21 cellular contexts compared by ENCODE assay signal in genomic region chr6:167652701-167653095, GRCh38.
DNase-seq lines count a peak whose midpoint lies in the region; ATAC-seq and TF ChIP-seq lines count a peak whose summit lies in the region.
"Had no signal": no experiment of that assay in that cellular context is flagged by ENCODE, and none has a peak within 500 bp of the region (broad histone marks: within the 10 kb centered on the region; RNA-seq: fewer than 3 reads in every experiment).

No MANE protein-coding gene starts in this region.

- no peak overlapping the region for H3K27ac ChIP-seq in BLaER1 treated with 17β-estradiol and CSF1 and Interleukin-3, amounts not matched to agents 10 nM and 100 nM
- H3K27ac ChIP-seq in H9 (ENCODE audit: insufficient read length, low read depth, low read length): no peak overlapping the region
- no peak overlapping the region for H3K27ac ChIP-seq in neural progenitor cell
- H3K27ac ChIP-seq: thyroid gland had no signal

- peaks cover 13% of the 10 kb centered on the region for H3F3A ChIP-seq in neural progenitor cell (ENCODE audit: low read depth)

- no peaks in the 10 kb centered on the region for H3K23me2 ChIP-seq in H9 (ENCODE audit: insufficient read length, low read depth, low read length, poor library complexity, severe bottlenecking)

- H3K9me3 Mint-ChIP-seq in H9: no peaks in the 10 kb centered on the region
- H3K9me3 Mint-ChIP-seq in chondrocyte (ENCODE audit: low read depth): no peaks in the 10 kb centered on the region
- peaks cover 5% of the 10 kb centered on the region for H3K9me3 Mint-ChIP-seq in neural progenitor cell
- H3K9me3 Mint-ChIP-seq in effector memory CD8-positive, alpha-beta T cell: no peaks in the 10 kb centered on the region
- H3K9me3 Mint-ChIP-seq: activated CD4-positive, alpha-beta memory T cell treated with anti-CD3 and anti-CD28 coated beads, Interleukin-2, amount 10 ng/mL, durations not matched to agents 7 days and 5 days; activated T-cell treated with anti-CD3 and anti-CD28 coated beads, Interleukin-2, amount 50 U/mL, for 4 hours; CD8-positive, alpha-beta T cell; mesothelial cell of epicardium; T-cell had no signal

- peak; percentile 50 for DNase-seq in H9
- peak; percentile 84 for DNase-seq in chondrocyte (ENCODE audit: low spot score)
- no peak for DNase-seq in neural progenitor cell (ENCODE audit: low spot score)
- no peak for DNase-seq in activated CD4-positive, CD25-positive, alpha-beta regulatory T cell (lab: John Stamatoyannopoulos, UW)
- DNase-seq in effector memory CD8-positive, alpha-beta T cell: no peak
- DNase-seq in BE2C: no peak
- DNase-seq: activated CD4-positive, alpha-beta memory T cell treated with anti-CD3 and anti-CD28 coated beads, Interleukin-2, amount 10 ng/mL, durations not matched to agents 7 days and 5 days; activated T-cell treated with anti-CD3 and anti-CD28 coated beads, Interleukin-2, amount 50 U/mL, for 4 hours; CD8-positive, alpha-beta T cell; DMS79 treated with DMSO at 0.1 percent for 48 hours; hypothalamus; left cardiac atrium; NCI-H146; NCI-H748 treated with DMSO at 0.1 percent for 48 hours; SHP77 treated with DMSO at 0.1 percent for 48 hours; T-cell; thyroid gland had no signal

- no peaks in the 10 kb centered on the region for H3K36me3 ChIP-seq in BLaER1 treated with 17β-estradiol and CSF1 and Interleukin-3, amounts not matched to agents 10 nM and 100 nM
- H3K36me3 ChIP-seq in neural progenitor cell (no peaks in the 10 kb centered on the region), BE2C (no peaks in the 10 kb centered on the region)
- H3K36me3 ChIP-seq: thyroid gland had no signal

- ATAC-seq in HG02970 (IDR thresholded peaks at IDR 0.05; ENCODE audit: low FRiP score, unreplicated experiment): no peak
- ATAC-seq in effector memory CD8-positive, alpha-beta T cell (replicated peaks): no peak
- ATAC-seq: activated T-cell treated with anti-CD3 and anti-CD28 coated beads, Interleukin-2, amount 50 U/mL, for 4 hours; CD8-positive, alpha-beta T cell; T-cell had no signal

- H4K20me1 ChIP-seq in BLaER1 treated with 17β-estradiol and CSF1 and Interleukin-3, amounts not matched to agents 10 nM and 100 nM: no peaks in the 10 kb centered on the region
- H4K20me1 ChIP-seq in H9 (ENCODE audit: control insufficient read depth, insufficient read depth, insufficient read length) (no peaks in the 10 kb centered on the region), neural progenitor cell (ENCODE audit: low read depth) (no peaks in the 10 kb centered on the region)

- no peak overlapping the region for H4K5ac ChIP-seq in H9 (ENCODE audit: insufficient read length, low read depth, low read length)

- H3K79me2 ChIP-seq in H9 (ENCODE audit: insufficient read depth, low read length) (no peaks in the 10 kb centered on the region), neural progenitor cell (ENCODE audit: low read depth) (no peaks in the 10 kb centered on the region)

- H3K4ac ChIP-seq in H9 (ENCODE audit: low read depth, low read length): no peak overlapping the region

- H2BK5ac ChIP-seq in H9 (ENCODE audit: insufficient read length, low read length): no peak overlapping the region

- no peak overlapping the region for H3K23ac ChIP-seq in H9 (ENCODE audit: insufficient read length, low read depth, low read length)

- H2BK20ac ChIP-seq in H9 (ENCODE audit: low read depth, low read length, poor library complexity, severe bottlenecking): no peak overlapping the region

- no peak overlapping the region for H3K4me3 ChIP-seq in BLaER1 treated with 17β-estradiol and CSF1 and Interleukin-3, amounts not matched to agents 10 nM and 100 nM
- no peak overlapping the region for H3K4me3 ChIP-seq in neural progenitor cell
- no peak overlapping the region for H3K4me3 ChIP-seq in BE2C (ENCODE audit: low read depth, low read length)
- H3K4me3 ChIP-seq: thyroid gland had no signal

- H3K36me3 Mint-ChIP-seq in H9 (ENCODE audit: insufficient read depth in 1 of 3, low read depth in 3 of 3) (no peaks in the 10 kb centered on the region; a peak in 1 of 7 replicates), chondrocyte (ENCODE audit: low read depth) (peaks cover 2% of the 10 kb centered on the region), neural progenitor cell (no peaks in the 10 kb centered on the region)
- no peaks in the 10 kb centered on the region for H3K36me3 Mint-ChIP-seq in effector memory CD8-positive, alpha-beta T cell (ENCODE audit: insufficient read depth)
- H3K36me3 Mint-ChIP-seq: activated naive CD8-positive, alpha-beta T cell; CD8-positive, alpha-beta T cell; mesothelial cell of epicardium; T-cell had no signal

- no peak overlapping the region for H3K27ac Mint-ChIP-seq in H9
- no peak overlapping the region for H3K27ac Mint-ChIP-seq in chondrocyte (ENCODE audit: unreplicated experiment)
- H3K27ac Mint-ChIP-seq in neural progenitor cell: no peak overlapping the region
- H3K27ac Mint-ChIP-seq in effector memory CD8-positive, alpha-beta T cell: no peak overlapping the region
- H3K27ac Mint-ChIP-seq: activated CD4-positive, alpha-beta memory T cell treated with anti-CD3 and anti-CD28 coated beads, Interleukin-2, amount 10 ng/mL, durations not matched to agents 7 days and 5 days; activated naive CD8-positive, alpha-beta T cell; CD8-positive, alpha-beta T cell; mesothelial cell of epicardium; T-cell had no signal

- H2BK15ac ChIP-seq in H9 (ENCODE audit: low read depth, low read length): no peak overlapping the region

- no peak overlapping the region for H3K14ac ChIP-seq in H9 (ENCODE audit: insufficient read depth, low read length)

- no peak overlapping the region for H4K8ac ChIP-seq in H9 (replicated peaks; ENCODE audit: insufficient read length, low read depth, low read length)

- no peak overlapping the region for H2BK120ac ChIP-seq in H9 (ENCODE audit: low read depth, low read length, poor library complexity, severe bottlenecking)

- no peak overlapping the region for H2BK12ac ChIP-seq in H9 (ENCODE audit: insufficient read length, low read depth, low read length)

- no peak overlapping the region for H3K56ac ChIP-seq in H9 (ENCODE audit: insufficient read length, low read depth, low read length)

- H3K4me1 ChIP-seq in BLaER1 treated with 17β-estradiol and CSF1 and Interleukin-3, amounts not matched to agents 10 nM and 100 nM: peaks cover 20 to 40% (median 33%) of the 10 kb centered on the region in 10 experiments
- H3K4me1 ChIP-seq in H9 (ENCODE audit: insufficient read depth, low read length) (no peaks in the 10 kb centered on the region), neural progenitor cell (peaks cover 16% of the 10 kb centered on the region), BE2C (no peaks in the 10 kb centered on the region)
- H3K4me1 ChIP-seq: thyroid gland had no signal

- no peaks in the 10 kb centered on the region for H3K27me3 ChIP-seq in BLaER1 treated with 17β-estradiol and CSF1 and Interleukin-3, amounts not matched to agents 10 nM and 100 nM
- H3K27me3 ChIP-seq in H9 (ENCODE audit: insufficient read depth, low read length) (no peaks in the 10 kb centered on the region), neural progenitor cell (no peaks in the 10 kb centered on the region), BE2C (no peaks in the 10 kb centered on the region)
- H3K27me3 ChIP-seq: thyroid gland had no signal

- no peak overlapping the region for H2AK5ac ChIP-seq in H9 (ENCODE audit: insufficient read length, low read length)

- H2AFZ ChIP-seq in H9 (ENCODE audit: low read length) (no peak overlapping the region), neural progenitor cell (replicated peaks) (peak overlapping the region; percentile 58)

- H3K18ac ChIP-seq in H9 (ENCODE audit: insufficient read length, low read depth, low read length): no peak overlapping the region

- peaks cover 2 to 6% of the 10 kb centered on the region in 2 experiments; a peak in 3 of 4 replicates for H3K4me1 Mint-ChIP-seq in H9
- H3K4me1 Mint-ChIP-seq in chondrocyte (ENCODE audit: low read depth): peaks cover 1% of the 10 kb centered on the region
- peaks cover 21% of the 10 kb centered on the region for H3K4me1 Mint-ChIP-seq in neural progenitor cell
- H3K4me1 Mint-ChIP-seq in effector memory CD8-positive, alpha-beta T cell (ENCODE audit: low read depth in 2 of 2): no peaks in the 10 kb centered on the region
- H3K4me1 Mint-ChIP-seq: activated CD4-positive, alpha-beta memory T cell treated with anti-CD3 and anti-CD28 coated beads, Interleukin-2, amount 10 ng/mL, durations not matched to agents 7 days and 5 days; mesothelial cell of epicardium; T-cell had no signal

- H3K4me3 Mint-ChIP-seq in H9 (no peak overlapping the region), chondrocyte (ENCODE audit: unreplicated experiment) (no peak overlapping the region), neural progenitor cell (no peak overlapping the region)
- no peak overlapping the region for H3K4me3 Mint-ChIP-seq in effector memory CD8-positive, alpha-beta T cell
- H3K4me3 Mint-ChIP-seq: activated CD4-positive, alpha-beta memory T cell treated with anti-CD3 and anti-CD28 coated beads, Interleukin-2, amount 10 ng/mL, durations not matched to agents 7 days and 5 days; activated naive CD8-positive, alpha-beta T cell; activated T-cell treated with anti-CD3 and anti-CD28 coated beads, Interleukin-2, amount 50 U/mL, for 4 hours; CD8-positive, alpha-beta T cell; mesothelial cell of epicardium; T-cell had no signal

- H3K79me1 ChIP-seq in H9 (ENCODE audit: insufficient read depth, low read depth, low read length, poor library complexity, severe bottlenecking): no peaks in the 10 kb centered on the region

- H3K9me3 ChIP-seq in BLaER1 treated with 17β-estradiol and CSF1 and Interleukin-3, amounts not matched to agents 10 nM and 100 nM (replicated peaks in 1 of 11): peaks cover 0 to 23% (median 7%) of the 10 kb centered on the region in 11 experiments; a peak in 8 of 22 replicates
- no peaks in the 10 kb centered on the region for H3K9me3 ChIP-seq in H9 (ENCODE audit: control insufficient read depth, low read depth, low read length)
- H3K9me3 ChIP-seq in neural progenitor cell (ENCODE audit: low read depth): no peaks in the 10 kb centered on the region
- no peaks in the 10 kb centered on the region for H3K9me3 ChIP-seq in BE2C
- H3K9me3 ChIP-seq: thyroid gland had no signal

- no peak overlapping the region for H3T11ph ChIP-seq in H9 (ENCODE audit: low read length)

- H4K91ac ChIP-seq in H9 (ENCODE audit: insufficient read length, low read depth, low read length): no peak overlapping the region

- H3K27me3 Mint-ChIP-seq in H9 (ENCODE audit: low read depth): peaks cover 5% of the 10 kb centered on the region
- peaks cover 3% of the 10 kb centered on the region for H3K27me3 Mint-ChIP-seq in chondrocyte (ENCODE audit: low read depth)
- peaks cover 7% of the 10 kb centered on the region for H3K27me3 Mint-ChIP-seq in neural progenitor cell (ENCODE audit: insufficient read depth, low read depth)
- peaks cover 0 to under 1% of the 10 kb centered on the region in 2 donors for H3K27me3 Mint-ChIP-seq in effector memory CD8-positive, alpha-beta T cell
- H3K27me3 Mint-ChIP-seq: activated CD4-positive, alpha-beta memory T cell treated with anti-CD3 and anti-CD28 coated beads, Interleukin-2, amount 10 ng/mL, durations not matched to agents 7 days and 5 days had no signal

- H3K9ac ChIP-seq in BLaER1 treated with 17β-estradiol and CSF1 and Interleukin-3, amounts not matched to agents 10 nM and 100 nM: no peak overlapping the region
- H3K9ac ChIP-seq in H9 (ENCODE audit: extremely low read depth, insufficient read length, low read length) (no peak overlapping the region), neural progenitor cell (no peak overlapping the region)

- peak overlapping the region in 9 of 11 experiments; percentile 9 to 54 (median 37); a peak in 14 of 22 replicates for H3K4me2 ChIP-seq in BLaER1 treated with 17β-estradiol and CSF1 and Interleukin-3, amounts not matched to agents 10 nM and 100 nM
- no peak overlapping the region for H3K4me2 ChIP-seq in H9 (ENCODE audit: insufficient read depth, insufficient read length, low read length)
- no peak overlapping the region for H3K4me2 ChIP-seq in neural progenitor cell

- TF ChIP-seq CTCF in H9 (conservative IDR thresholded peaks at IDR 0.05) (no peak), chondrocyte (IDR thresholded peaks at IDR 0.05) (no peak), neural progenitor cell (IDR thresholded peaks at IDR 0.05) (no peak), BE2C (IDR thresholded peaks at IDR 0.05; ENCODE audit: low read depth, low read length) (no peak)

- WGBS in H9 (ENCODE audit: extremely low coverage, insufficient read length, low lambda C conversion rate): no CpG with 5 or more reads among the region's 13 CpGs

Comparison
In these comparisons a context has a peak if more than half of its experiments do, and no peak if none do; other contexts are left out.
1. H3K4me2 ChIP-seq: peak in BLaER1 treated with 17β-estradiol and CSF1 and Interleukin-3, amounts not matched to agents 10 nM and 100 nM (9 of 11); none in H9 (single experiment) and neural progenitor cell (single experiment).
2. DNase-seq: peak in H9 (single experiment) and chondrocyte (single experiment); none in neural progenitor cell (single experiment), activated CD4-positive, CD25-positive, alpha-beta regulatory T cell (0 of 4), effector memory CD8-positive, alpha-beta T cell (0 of 3) and BE2C (single experiment).